1 cellular context compared by ENCODE assay signal in genomic region chr7:5552123-5552522, GRCh38.
TF ChIP-seq lines count a peak whose summit lies in the region.

No MANE protein-coding gene starts in this region.

TF ChIP-seq in HepG2, 621 proteins besides CTCF, POLR2A, EP300 and RAD21:
- TF ChIP-seq FOXC1 (CRISPR knock-in tag; IDR thresholded peaks at IDR 0.05; ENCODE audit: borderline replicate concordance): no peak
- peak; percentile 87 for TF ChIP-seq ZNF629 (CRISPR knock-in tag; conservative IDR thresholded peaks at IDR 0.05)
- peak; percentile 53; the same call in 1 of the 2 replicates for TF ChIP-seq ZMYM3 (CRISPR knock-in tag; IDR thresholded peaks at IDR 0.05)
- TF ChIP-seq ZNF562 (CRISPR knock-in tag; IDR thresholded peaks at IDR 0.05; ENCODE audit: borderline replicate concordance): no peak
